1 cellular context compared by ENCODE assay signal in the genomic region with DNA sequence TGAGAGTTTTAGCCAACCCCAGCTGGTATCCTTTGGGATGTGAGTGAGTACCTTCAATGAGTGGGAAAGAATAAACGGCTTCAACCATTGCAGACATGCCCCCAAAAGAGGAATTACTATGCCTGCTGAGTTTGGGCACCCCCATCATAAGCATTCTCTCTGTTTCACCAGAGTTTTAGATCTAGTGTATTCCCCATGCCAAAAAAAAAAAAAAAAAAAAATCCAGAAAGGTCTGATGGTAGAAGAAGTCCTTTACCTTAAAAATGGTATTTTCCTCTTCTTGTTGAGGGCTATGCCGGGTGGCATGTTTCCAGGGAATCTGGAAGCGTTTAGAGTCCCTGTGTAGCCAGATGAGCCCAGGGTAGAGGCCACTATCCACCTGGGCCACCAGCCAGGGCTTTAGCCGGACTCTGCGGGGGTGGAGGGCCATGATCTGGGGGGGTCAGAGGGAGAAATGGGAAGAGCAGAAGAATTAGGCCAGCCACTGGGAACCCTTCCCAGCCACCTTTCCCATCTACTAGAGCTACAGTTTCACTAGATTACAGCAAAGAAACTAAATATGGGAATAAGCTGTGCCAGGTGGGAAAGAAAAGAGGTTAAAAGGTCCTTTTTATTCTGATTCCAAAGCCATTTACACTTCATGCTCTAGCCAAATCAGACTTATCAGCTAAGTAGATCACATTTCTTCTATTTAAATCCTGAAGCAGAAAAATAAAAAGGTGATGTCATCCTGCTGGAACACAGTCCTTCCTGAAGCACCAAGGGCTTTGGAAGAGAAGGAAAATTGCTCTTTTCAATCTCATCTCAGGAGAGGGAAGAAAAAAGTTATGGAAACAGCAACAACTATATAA.
A peak's percentile ranks its signal among the peaks of the same experiment; 100 is the strongest.
TF ChIP-seq lines count a peak whose summit lies in the region.

No MANE protein-coding gene starts in this region.

TF ChIP-seq in SK-N-SH treated with all-trans-retinoic acid at 6 μM for 48 hours, 23 proteins besides CTCF, POLR2A, EP300 and RAD21 (continued from another document):
- TF ChIP-seq, protein P1, sequence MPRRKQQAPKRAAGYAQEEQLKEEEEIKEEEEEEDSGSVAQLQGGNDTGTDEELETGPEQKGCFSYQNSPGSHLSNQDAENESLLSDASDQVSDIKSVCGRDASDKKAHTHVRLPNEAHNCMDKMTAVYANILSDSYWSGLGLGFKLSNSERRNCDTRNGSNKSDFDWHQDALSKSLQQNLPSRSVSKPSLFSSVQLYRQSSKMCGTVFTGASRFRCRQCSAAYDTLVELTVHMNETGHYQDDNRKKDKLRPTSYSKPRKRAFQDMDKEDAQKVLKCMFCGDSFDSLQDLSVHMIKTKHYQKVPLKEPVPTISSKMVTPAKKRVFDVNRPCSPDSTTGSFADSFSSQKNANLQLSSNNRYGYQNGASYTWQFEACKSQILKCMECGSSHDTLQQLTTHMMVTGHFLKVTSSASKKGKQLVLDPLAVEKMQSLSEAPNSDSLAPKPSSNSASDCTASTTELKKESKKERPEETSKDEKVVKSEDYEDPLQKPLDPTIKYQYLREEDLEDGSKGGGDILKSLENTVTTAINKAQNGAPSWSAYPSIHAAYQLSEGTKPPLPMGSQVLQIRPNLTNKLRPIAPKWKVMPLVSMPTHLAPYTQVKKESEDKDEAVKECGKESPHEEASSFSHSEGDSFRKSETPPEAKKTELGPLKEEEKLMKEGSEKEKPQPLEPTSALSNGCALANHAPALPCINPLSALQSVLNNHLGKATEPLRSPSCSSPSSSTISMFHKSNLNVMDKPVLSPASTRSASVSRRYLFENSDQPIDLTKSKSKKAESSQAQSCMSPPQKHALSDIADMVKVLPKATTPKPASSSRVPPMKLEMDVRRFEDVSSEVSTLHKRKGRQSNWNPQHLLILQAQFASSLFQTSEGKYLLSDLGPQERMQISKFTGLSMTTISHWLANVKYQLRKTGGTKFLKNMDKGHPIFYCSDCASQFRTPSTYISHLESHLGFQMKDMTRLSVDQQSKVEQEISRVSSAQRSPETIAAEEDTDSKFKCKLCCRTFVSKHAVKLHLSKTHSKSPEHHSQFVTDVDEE (CRISPR knock-in tag; IDR thresholded peaks at IDR 0.05), result 0 out of 2 replicates have a peak, but pooled peaks have one; percentile 33
- no peak; the same call in 1 of the 2 replicates for TF ChIP-seq ISL1 (CRISPR knock-in tag; IDR thresholded peaks at IDR 0.05)
- no peak for TF ChIP-seq ZNF8 (CRISPR knock-in tag; IDR thresholded peaks at IDR 0.05)
- TF ChIP-seq ESRRG (CRISPR knock-in tag; IDR thresholded peaks at IDR 0.05), result no peak
- no peak for TF ChIP-seq RARB (CRISPR knock-in tag; IDR thresholded peaks at IDR 0.05)
- no peak; the same call in 1 of the 2 replicates for TF ChIP-seq PPARA (CRISPR knock-in tag; IDR thresholded peaks at IDR 0.05; ENCODE audit: borderline replicate concordance)
- TF ChIP-seq, protein P2, sequence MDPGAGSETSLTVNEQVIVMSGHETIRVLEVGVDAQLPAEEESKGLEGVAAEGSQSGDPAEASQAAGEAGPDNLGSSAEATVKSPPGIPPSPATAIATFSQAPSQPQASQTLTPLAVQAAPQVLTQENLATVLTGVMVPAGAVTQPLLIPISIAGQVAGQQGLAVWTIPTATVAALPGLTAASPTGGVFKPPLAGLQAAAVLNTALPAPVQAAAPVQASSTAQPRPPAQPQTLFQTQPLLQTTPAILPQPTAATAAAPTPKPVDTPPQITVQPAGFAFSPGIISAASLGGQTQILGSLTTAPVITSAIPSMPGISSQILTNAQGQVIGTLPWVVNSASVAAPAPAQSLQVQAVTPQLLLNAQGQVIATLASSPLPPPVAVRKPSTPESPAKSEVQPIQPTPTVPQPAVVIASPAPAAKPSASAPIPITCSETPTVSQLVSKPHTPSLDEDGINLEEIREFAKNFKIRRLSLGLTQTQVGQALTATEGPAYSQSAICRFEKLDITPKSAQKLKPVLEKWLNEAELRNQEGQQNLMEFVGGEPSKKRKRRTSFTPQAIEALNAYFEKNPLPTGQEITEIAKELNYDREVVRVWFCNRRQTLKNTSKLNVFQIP (CRISPR knock-in tag; IDR thresholded peaks at IDR 0.05; ENCODE audit: borderline replicate concordance, low read depth), result no peak
- peak; percentile 28; the same call in 1 of the 2 replicates for TF ChIP-seq TCF4 (CRISPR knock-in tag; IDR thresholded peaks at IDR 0.05; ENCODE audit: borderline replicate concordance)
- TF ChIP-seq, protein P3, sequence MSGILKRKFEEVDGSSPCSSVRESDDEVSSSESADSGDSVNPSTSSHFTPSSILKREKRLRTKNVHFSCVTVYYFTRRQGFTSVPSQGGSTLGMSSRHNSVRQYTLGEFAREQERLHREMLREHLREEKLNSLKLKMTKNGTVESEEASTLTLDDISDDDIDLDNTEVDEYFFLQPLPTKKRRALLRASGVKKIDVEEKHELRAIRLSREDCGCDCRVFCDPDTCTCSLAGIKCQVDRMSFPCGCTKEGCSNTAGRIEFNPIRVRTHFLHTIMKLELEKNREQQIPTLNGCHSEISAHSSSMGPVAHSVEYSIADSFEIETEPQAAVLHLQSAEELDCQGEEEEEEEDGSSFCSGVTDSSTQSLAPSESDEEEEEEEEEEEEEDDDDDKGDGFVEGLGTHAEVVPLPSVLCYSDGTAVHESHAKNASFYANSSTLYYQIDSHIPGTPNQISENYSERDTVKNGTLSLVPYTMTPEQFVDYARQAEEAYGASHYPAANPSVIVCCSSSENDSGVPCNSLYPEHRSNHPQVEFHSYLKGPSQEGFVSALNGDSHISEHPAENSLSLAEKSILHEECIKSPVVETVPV (CRISPR knock-in tag; IDR thresholded peaks at IDR 0.05), result no peak
